1 cellular context compared by ENCODE assay signal in the genomic region with DNA sequence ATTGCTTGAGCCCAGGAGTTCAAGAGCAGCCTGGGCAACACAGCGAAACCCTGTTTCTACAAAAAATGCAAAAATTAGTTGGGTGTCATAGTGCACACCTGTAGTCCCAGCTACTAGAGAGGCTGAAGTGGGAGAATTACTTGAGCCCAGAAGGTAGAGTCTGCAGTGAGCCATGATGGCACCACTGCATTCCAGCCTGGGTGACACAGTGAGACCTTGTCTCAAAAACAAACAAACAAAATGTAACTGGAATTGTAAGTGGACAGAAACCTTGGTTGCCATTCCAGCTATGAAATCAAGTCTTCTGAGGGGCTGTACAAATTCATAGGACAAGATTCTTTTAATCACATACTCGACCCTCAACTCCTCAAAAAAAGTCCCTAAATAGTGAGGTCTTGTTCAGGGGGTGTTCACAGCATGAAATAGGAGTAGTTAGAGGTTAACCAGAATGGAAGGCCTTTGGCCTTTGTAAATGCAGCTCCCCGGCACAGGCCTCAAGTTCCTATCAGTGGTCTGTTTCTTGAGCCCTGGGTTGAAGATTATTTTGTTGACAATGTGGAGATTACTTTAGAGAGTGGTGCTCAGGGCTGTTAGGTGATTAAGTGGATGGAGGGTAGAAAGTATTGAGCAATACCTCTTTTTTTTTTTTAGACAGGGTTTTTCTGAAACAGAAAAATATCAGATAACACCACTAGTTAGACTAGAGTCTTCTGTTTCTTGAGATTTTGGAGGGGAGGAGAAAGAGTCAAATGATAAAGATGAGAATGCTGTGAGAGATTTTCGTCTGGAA.
TF ChIP-seq lines count a peak whose summit lies in the region.

No MANE protein-coding gene starts in this region.

TF ChIP-seq in HepG2, 621 proteins besides CTCF, POLR2A, EP300 and RAD21 (continued from another document and continues in another):
- TF ChIP-seq, protein P1, sequence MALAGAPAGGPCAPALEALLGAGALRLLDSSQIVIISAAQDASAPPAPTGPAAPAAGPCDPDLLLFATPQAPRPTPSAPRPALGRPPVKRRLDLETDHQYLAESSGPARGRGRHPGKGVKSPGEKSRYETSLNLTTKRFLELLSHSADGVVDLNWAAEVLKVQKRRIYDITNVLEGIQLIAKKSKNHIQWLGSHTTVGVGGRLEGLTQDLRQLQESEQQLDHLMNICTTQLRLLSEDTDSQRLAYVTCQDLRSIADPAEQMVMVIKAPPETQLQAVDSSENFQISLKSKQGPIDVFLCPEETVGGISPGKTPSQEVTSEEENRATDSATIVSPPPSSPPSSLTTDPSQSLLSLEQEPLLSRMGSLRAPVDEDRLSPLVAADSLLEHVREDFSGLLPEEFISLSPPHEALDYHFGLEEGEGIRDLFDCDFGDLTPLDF (CRISPR knock-in tag; IDR thresholded peaks at IDR 0.05): no peak
- TF ChIP-seq, protein P2, sequence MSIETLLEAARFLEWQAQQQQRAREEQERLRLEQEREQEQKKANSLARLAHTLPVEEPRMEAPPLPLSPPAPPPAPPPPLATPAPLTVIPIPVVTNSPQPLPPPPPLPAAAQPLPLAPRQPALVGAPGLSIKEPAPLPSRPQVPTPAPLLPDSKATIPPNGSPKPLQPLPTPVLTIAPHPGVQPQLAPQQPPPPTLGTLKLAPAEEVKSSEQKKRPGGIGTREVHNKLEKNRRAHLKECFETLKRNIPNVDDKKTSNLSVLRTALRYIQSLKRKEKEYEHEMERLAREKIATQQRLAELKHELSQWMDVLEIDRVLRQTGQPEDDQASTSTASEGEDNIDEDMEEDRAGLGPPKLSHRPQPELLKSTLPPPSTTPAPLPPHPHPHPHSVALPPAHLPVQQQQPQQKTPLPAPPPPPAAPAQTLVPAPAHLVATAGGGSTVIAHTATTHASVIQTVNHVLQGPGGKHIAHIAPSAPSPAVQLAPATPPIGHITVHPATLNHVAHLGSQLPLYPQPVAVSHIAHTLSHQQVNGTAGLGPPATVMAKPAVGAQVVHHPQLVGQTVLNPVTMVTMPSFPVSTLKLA (IDR thresholded peaks at IDR 0.05): no peak
- TF ChIP-seq HNRNPK (IDR thresholded peaks at IDR 0.05; ENCODE audit: low read depth, low read length, poor library complexity, severe bottlenecking) (no peak), KDM6A (CRISPR knock-in tag; IDR thresholded peaks at IDR 0.05; ENCODE audit: low read depth) (0 out of 2 replicates have a peak, but pooled peaks have one; percentile 41), TBL1XR1 (IDR thresholded peaks at IDR 0.05; ENCODE audit: borderline replicate concordance, low read length, partially characterized antibody) (no peak), GATAD1 (CRISPR knock-in tag; IDR thresholded peaks at IDR 0.05) (no peak), FOXK1 (CRISPR knock-in tag; IDR thresholded peaks at IDR 0.05; ENCODE audit: borderline replicate concordance, low read depth) (no peak), KLF11 (CRISPR knock-in tag; IDR thresholded peaks at IDR 0.05) (no peak), RBFOX2 (IDR thresholded peaks at IDR 0.05; ENCODE audit: low read depth, low read length) (no peak), CBX1 (IDR thresholded peaks at IDR 0.05; ENCODE audit: low read depth) (no peak), ZNF747 (CRISPR knock-in tag; IDR thresholded peaks at IDR 0.05; ENCODE audit: borderline replicate concordance) (no peak), GATAD2A (CRISPR knock-in tag; IDR thresholded peaks at IDR 0.05) (peak; percentile 72), SYNCRIP (IDR thresholded peaks at IDR 0.05; ENCODE audit: insufficient read depth, low read depth, low read length) (no peak), HOXA9 (CRISPR knock-in tag; IDR thresholded peaks at IDR 0.05; ENCODE audit: borderline replicate concordance) (no peak), HOXD1 (CRISPR knock-in tag; IDR thresholded peaks at IDR 0.05) (no peak), ZSCAN22 (CRISPR knock-in tag; IDR thresholded peaks at IDR 0.05) (no peak), ZNF235 (CRISPR knock-in tag; IDR thresholded peaks at IDR 0.05; ENCODE audit: borderline replicate concordance) (no peak), NFRKB (IDR thresholded peaks at IDR 0.05) (no peak), ATRX (CRISPR knock-in tag; IDR thresholded peaks at IDR 0.05; ENCODE audit: borderline replicate concordance) (no peak), AGO1 (IDR thresholded peaks at IDR 0.05; ENCODE audit: low read depth, low read length, poor library complexity, severe bottlenecking) (no peak), WIZ (CRISPR knock-in tag; IDR thresholded peaks at IDR 0.05) (no peak), ZBTB42 (CRISPR knock-in tag; IDR thresholded peaks at IDR 0.05) (no peak), NFE2 (CRISPR knock-in tag; IDR thresholded peaks at IDR 0.05) (no peak), MYNN (CRISPR knock-in tag; IDR thresholded peaks at IDR 0.05; ENCODE audit: low read depth) (no peak), NCOA1 (CRISPR knock-in tag; IDR thresholded peaks at IDR 0.05) (no peak), MEIS1 (CRISPR knock-in tag; IDR thresholded peaks at IDR 0.05; ENCODE audit: borderline replicate concordance) (0 out of 2 replicates have a peak, but pooled peaks have one; percentile 33), ZFY (CRISPR knock-in tag; IDR thresholded peaks at IDR 0.05) (peak; percentile 41; the same call in 1 of the 2 replicates), ZNF547 (CRISPR knock-in tag; IDR thresholded peaks at IDR 0.05) (no peak), KDM3A (CRISPR knock-in tag; IDR thresholded peaks at IDR 0.05; ENCODE audit: low read depth) (no peak), ZNF326 (CRISPR knock-in tag; IDR thresholded peaks at IDR 0.05; ENCODE audit: borderline replicate concordance) (no peak), HMG20B (CRISPR knock-in tag; conservative IDR thresholded peaks at IDR 0.05) (no peak), NFKB2 (CRISPR knock-in tag; IDR thresholded peaks at IDR 0.05; ENCODE audit: borderline replicate concordance) (no peak)
- TF ChIP-seq, protein P3, sequence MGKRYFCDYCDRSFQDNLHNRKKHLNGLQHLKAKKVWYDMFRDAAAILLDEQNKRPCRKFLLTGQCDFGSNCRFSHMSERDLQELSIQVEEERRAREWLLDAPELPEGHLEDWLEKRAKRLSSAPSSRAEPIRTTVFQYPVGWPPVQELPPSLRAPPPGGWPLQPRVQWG (CRISPR knock-in tag; IDR thresholded peaks at IDR 0.05; ENCODE audit: borderline replicate concordance, low read depth): no peak
- TF ChIP-seq, protein P4, sequence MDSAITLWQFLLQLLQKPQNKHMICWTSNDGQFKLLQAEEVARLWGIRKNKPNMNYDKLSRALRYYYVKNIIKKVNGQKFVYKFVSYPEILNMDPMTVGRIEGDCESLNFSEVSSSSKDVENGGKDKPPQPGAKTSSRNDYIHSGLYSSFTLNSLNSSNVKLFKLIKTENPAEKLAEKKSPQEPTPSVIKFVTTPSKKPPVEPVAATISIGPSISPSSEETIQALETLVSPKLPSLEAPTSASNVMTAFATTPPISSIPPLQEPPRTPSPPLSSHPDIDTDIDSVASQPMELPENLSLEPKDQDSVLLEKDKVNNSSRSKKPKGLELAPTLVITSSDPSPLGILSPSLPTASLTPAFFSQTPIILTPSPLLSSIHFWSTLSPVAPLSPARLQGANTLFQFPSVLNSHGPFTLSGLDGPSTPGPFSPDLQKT (CRISPR knock-in tag; IDR thresholded peaks at IDR 0.05; ENCODE audit: borderline replicate concordance): no peak
- TF ChIP-seq, protein P5, sequence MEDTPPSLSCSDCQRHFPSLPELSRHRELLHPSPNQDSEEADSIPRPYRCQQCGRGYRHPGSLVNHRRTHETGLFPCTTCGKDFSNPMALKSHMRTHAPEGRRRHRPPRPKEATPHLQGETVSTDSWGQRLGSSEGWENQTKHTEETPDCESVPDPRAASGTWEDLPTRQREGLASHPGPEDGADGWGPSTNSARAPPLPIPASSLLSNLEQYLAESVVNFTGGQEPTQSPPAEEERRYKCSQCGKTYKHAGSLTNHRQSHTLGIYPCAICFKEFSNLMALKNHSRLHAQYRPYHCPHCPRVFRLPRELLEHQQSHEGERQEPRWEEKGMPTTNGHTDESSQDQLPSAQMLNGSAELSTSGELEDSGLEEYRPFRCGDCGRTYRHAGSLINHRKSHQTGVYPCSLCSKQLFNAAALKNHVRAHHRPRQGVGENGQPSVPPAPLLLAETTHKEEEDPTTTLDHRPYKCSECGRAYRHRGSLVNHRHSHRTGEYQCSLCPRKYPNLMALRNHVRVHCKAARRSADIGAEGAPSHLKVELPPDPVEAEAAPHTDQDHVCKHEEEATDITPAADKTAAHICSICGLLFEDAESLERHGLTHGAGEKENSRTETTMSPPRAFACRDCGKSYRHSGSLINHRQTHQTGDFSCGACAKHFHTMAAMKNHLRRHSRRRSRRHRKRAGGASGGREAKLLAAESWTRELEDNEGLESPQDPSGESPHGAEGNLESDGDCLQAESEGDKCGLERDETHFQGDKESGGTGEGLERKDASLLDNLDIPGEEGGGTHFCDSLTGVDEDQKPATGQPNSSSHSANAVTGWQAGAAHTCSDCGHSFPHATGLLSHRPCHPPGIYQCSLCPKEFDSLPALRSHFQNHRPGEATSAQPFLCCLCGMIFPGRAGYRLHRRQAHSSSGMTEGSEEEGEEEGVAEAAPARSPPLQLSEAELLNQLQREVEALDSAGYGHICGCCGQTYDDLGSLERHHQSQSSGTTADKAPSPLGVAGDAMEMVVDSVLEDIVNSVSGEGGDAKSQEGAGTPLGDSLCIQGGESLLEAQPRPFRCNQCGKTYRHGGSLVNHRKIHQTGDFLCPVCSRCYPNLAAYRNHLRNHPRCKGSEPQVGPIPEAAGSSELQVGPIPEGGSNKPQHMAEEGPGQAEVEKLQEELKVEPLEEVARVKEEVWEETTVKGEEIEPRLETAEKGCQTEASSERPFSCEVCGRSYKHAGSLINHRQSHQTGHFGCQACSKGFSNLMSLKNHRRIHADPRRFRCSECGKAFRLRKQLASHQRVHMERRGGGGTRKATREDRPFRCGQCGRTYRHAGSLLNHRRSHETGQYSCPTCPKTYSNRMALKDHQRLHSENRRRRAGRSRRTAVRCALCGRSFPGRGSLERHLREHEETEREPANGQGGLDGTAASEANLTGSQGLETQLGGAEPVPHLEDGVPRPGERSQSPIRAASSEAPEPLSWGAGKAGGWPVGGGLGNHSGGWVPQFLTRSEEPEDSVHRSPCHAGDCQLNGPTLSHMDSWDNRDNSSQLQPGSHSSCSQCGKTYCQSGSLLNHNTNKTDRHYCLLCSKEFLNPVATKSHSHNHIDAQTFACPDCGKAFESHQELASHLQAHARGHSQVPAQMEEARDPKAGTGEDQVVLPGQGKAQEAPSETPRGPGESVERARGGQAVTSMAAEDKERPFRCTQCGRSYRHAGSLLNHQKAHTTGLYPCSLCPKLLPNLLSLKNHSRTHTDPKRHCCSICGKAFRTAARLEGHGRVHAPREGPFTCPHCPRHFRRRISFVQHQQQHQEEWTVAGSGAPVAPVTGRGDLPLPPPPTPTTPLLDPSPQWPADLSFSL (CRISPR knock-in tag; IDR thresholded peaks at IDR 0.05): no peak
- TF ChIP-seq, protein P6, sequence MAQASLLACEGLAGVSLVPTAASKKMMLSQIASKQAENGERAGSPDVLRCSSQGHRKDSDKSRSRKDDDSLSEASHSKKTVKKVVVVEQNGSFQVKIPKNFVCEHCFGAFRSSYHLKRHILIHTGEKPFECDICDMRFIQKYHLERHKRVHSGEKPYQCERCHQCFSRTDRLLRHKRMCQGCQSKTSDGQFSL (CRISPR knock-in tag; IDR thresholded peaks at IDR 0.05): no peak
- TF ChIP-seq, protein P7, sequence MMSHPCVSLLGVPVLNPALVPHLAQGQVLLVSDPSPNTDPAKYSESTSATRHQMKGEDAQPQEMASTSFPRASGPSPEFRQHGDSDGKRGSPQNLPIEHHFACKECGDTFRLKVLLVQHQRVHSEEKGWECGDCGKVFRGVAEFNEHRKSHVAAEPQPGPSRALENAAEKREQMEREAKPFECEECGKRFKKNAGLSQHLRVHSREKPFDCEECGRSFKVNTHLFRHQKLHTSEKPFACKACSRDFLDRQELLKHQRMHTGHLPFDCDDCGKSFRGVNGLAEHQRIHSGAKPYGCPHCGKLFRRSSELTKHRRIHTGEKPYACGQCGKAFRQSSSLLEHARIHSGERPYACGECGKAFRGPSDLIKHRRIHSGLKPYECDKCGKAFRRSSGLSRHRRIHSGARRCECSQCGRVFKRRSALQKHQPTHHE (CRISPR knock-in tag; IDR thresholded peaks at IDR 0.05; ENCODE audit: borderline replicate concordance): no peak
- TF ChIP-seq, protein P8, sequence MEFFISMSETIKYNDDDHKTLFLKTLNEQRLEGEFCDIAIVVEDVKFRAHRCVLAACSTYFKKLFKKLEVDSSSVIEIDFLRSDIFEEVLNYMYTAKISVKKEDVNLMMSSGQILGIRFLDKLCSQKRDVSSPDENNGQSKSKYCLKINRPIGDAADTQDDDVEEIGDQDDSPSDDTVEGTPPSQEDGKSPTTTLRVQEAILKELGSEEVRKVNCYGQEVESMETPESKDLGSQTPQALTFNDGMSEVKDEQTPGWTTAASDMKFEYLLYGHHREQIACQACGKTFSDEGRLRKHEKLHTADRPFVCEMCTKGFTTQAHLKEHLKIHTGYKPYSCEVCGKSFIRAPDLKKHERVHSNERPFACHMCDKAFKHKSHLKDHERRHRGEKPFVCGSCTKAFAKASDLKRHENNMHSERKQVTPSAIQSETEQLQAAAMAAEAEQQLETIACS (CRISPR knock-in tag; IDR thresholded peaks at IDR 0.05): no peak
- TF ChIP-seq, protein P9, sequence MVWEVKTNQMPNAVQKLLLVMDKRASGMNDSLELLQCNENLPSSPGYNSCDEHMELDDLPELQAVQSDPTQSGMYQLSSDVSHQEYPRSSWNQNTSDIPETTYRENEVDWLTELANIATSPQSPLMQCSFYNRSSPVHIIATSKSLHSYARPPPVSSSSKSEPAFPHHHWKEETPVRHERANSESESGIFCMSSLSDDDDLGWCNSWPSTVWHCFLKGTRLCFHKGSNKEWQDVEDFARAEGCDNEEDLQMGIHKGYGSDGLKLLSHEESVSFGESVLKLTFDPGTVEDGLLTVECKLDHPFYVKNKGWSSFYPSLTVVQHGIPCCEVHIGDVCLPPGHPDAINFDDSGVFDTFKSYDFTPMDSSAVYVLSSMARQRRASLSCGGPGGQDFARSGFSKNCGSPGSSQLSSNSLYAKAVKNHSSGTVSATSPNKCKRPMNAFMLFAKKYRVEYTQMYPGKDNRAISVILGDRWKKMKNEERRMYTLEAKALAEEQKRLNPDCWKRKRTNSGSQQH (CRISPR knock-in tag; IDR thresholded peaks at IDR 0.05; ENCODE audit: low read depth): no peak
- TF ChIP-seq, protein P10, sequence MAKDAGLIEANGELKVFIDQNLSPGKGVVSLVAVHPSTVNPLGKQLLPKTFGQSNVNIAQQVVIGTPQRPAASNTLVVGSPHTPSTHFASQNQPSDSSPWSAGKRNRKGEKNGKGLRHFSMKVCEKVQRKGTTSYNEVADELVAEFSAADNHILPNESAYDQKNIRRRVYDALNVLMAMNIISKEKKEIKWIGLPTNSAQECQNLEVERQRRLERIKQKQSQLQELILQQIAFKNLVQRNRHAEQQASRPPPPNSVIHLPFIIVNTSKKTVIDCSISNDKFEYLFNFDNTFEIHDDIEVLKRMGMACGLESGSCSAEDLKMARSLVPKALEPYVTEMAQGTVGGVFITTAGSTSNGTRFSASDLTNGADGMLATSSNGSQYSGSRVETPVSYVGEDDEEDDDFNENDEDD (CRISPR knock-in tag; IDR thresholded peaks at IDR 0.05; ENCODE audit: borderline replicate concordance): no peak
